In the genomic region with DNA sequence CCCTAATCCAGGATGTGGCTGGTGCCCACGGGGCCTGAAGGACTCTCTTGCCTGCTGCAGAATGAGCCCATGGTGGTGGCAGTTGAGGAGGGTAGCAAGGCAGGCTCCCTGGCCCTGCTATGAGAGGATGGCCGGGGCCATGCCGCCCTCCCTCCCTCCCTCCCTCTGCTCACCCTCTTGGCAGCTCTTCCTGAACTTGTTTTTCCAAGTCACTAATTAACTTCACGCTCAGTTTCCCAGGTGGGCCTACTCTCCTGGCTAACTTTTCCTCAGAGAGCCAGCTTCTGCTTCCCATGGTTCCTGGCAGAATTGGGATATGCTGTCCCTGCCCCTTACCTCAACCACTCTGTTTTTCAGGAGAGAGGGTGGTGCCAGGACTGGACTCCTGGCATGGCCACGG, we compare ENCODE assay signal across 1 cellular context.
TF ChIP-seq lines count a peak whose summit lies in the region.

No MANE protein-coding gene starts in this region.

TF ChIP-seq in HepG2, 621 proteins besides CTCF, POLR2A, EP300 and RAD21 (continued from another document):
- TF ChIP-seq, protein P1, sequence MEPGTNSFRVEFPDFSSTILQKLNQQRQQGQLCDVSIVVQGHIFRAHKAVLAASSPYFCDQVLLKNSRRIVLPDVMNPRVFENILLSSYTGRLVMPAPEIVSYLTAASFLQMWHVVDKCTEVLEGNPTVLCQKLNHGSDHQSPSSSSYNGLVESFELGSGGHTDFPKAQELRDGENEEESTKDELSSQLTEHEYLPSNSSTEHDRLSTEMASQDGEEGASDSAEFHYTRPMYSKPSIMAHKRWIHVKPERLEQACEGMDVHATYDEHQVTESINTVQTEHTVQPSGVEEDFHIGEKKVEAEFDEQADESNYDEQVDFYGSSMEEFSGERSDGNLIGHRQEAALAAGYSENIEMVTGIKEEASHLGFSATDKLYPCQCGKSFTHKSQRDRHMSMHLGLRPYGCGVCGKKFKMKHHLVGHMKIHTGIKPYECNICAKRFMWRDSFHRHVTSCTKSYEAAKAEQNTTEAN (CRISPR knock-in tag; conservative IDR thresholded peaks at IDR 0.05), result no peak
- no peak for TF ChIP-seq KLF11 (CRISPR knock-in tag; IDR thresholded peaks at IDR 0.05)
- TF ChIP-seq ZNF382 (CRISPR knock-in tag; IDR thresholded peaks at IDR 0.05; ENCODE audit: borderline replicate concordance), result no peak
- TF ChIP-seq KLF6 (CRISPR knock-in tag; IDR thresholded peaks at IDR 0.05), result no peak
